In the genomic region with DNA sequence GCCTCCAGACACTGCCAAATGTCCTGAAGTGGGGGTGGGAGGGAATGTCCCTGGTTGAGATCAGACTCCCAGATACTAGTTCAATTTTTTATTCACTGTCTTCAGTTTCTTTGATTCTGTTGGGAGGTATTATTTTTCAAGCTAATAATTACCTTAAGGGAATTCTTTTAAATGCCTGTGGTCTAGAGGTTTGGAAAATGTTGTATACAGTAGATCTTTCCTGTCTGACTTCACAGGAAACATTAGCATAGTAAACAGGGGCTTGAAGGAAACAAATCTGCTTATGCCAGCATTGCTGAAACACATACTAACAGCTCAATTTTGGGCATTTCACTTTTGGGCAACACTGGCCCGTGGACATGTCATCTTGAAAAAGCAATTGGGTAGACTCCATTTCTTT, we compare ENCODE assay signal across 19 cellular contexts.
DNase-seq lines count a peak whose midpoint lies in the region; ATAC-seq and TF ChIP-seq lines count a peak whose summit lies in the region.
"Had no signal": no experiment of that assay in that cellular context is flagged by ENCODE, and none has a peak within 500 bp of the region (broad histone marks: within the 10 kb centered on the region; RNA-seq: fewer than 3 reads in every experiment).

No MANE protein-coding gene starts in this region.

- H3K27me3 ChIP-seq in PC-3 (ENCODE audit: low read length) (no peaks in the 10 kb centered on the region), right atrium auricular region (no peaks in the 10 kb centered on the region)

- intact Hi-C loops in PC-3 (cut with micrococcal nuclease) = no loop called here

- H3K79me2 ChIP-seq in PC-3 (ENCODE audit: low read length) = no peaks in the 10 kb centered on the region

- H4K20me1 ChIP-seq in PC-3 (ENCODE audit: low read length) = no peaks in the 10 kb centered on the region

- H2AFZ ChIP-seq in PC-3 (ENCODE audit: low read length) = no peak overlapping the region

- H3K4me1 ChIP-seq in PC-3 (ENCODE audit: insufficient read depth, low read length) (peaks cover 13% of the 10 kb centered on the region; the same call in 1 of the 2 replicates), right atrium auricular region (no peaks in the 10 kb centered on the region)

- no peak overlapping the region for H3K9ac ChIP-seq in PC-3 (ENCODE audit: low read length)

- CTCF ChIA-PET in PC-3 (lab: Charles Lee) = interaction anchor here (1.1 kb wide), 1 partner anchor 175 kb away, joined by 3 read pairs; no protein-coding TSS in a partner anchor
- CTCF ChIA-PET in activated CD8-positive, alpha-beta memory T cell treated with anti-CD3 and anti-CD28 coated beads, Interleukin-2, amount 10 ng/mL, durations not matched to agents 7 days and 5 days (lab: Charles Lee) = interaction anchor here (1.0 kb wide), 1 partner anchor 324 kb away, joined by 5 read pairs; no protein-coding TSS in a partner anchor

- H3K4me2 ChIP-seq in PC-3 (ENCODE audit: low read length) = no peak overlapping the region

- H3K4me3 ChIP-seq in PC-3 (ENCODE audit: low read length) (no peak overlapping the region), epithelial cell of proximal tubule (ENCODE audit: low read depth, low read length) (no peak overlapping the region), right atrium auricular region (no peak overlapping the region)
- H3K4me3 ChIP-seq: HAP-1, K562 had no signal

- DNase-seq in Caki2 (ENCODE audit: low read depth) (peak; percentile 64), PC-3 (no peak), epithelial cell of proximal tubule (ENCODE audit: low read depth) (peak; percentile 66), right atrium auricular region (ENCODE audit: low spot score) (no peak), foreskin melanocyte (no peak)
- DNase-seq in activated CD8-positive, alpha-beta memory T cell treated with anti-CD3 and anti-CD28 coated beads, Interleukin-2, amount 10 ng/mL, durations not matched to agents 7 days and 5 days = no peak
- DNase-seq: COR-L47; DMS53; MV-4-11; NCI-H1436; NCI-H2029 treated with DMSO at 0.1 percent for 48 hours; NCI-H2171 treated with DMSO at 0.1 percent for 48 hours; NCI-H446 treated with DMSO at 0.1 percent for 48 hours; NK-92 treated with Interleukin-12 subunit alpha and Interleukin-12 subunit beta, amount 100 ng/mL, for 24 hours; RPMI8226 had no signal

- TF ChIP-seq CTCF in PC-3 (conservative IDR thresholded peaks at IDR 0.05; ENCODE audit: low read depth, low read length) = no peak
- no peak for TF ChIP-seq CTCF in epithelial cell of proximal tubule (conservative IDR thresholded peaks at IDR 0.05; ENCODE audit: low read depth, low read length)
- TF ChIP-seq CTCF in nephron (IDR thresholded peaks at IDR 0.05; ENCODE audit: unreplicated experiment in 3 of 3) = no peak
- no peak for TF ChIP-seq CTCF in right atrium auricular region (IDR thresholded peaks at IDR 0.05)

- H3K9me3 Mint-ChIP-seq in nephron = no peaks in the 10 kb centered on the region
- H3K9me3 Mint-ChIP-seq in activated CD8-positive, alpha-beta memory T cell treated with anti-CD3 and anti-CD28 coated beads, Interleukin-2, amount 10 ng/mL, durations not matched to agents 7 days and 5 days (ENCODE audit: low read depth) = no peaks in the 10 kb centered on the region

- no peaks in the 10 kb centered on the region for H3K27me3 Mint-ChIP-seq in nephron (ENCODE audit: low read depth)
- no peaks in the 10 kb centered on the region for H3K27me3 Mint-ChIP-seq in activated CD8-positive, alpha-beta memory T cell treated with anti-CD3 and anti-CD28 coated beads, Interleukin-2, amount 10 ng/mL, durations not matched to agents 7 days and 5 days

- no peaks in the 10 kb centered on the region for H3K4me1 Mint-ChIP-seq in nephron
- H3K4me1 Mint-ChIP-seq in activated CD8-positive, alpha-beta memory T cell treated with anti-CD3 and anti-CD28 coated beads, Interleukin-2, amount 10 ng/mL, durations not matched to agents 7 days and 5 days = peaks cover 13% of the 10 kb centered on the region

- peaks cover 40% of the 10 kb centered on the region for H3K36me3 Mint-ChIP-seq in nephron (ENCODE audit: low read depth)
- peaks cover 18% of the 10 kb centered on the region for H3K36me3 Mint-ChIP-seq in activated CD8-positive, alpha-beta memory T cell treated with anti-CD3 and anti-CD28 coated beads, Interleukin-2, amount 10 ng/mL, durations not matched to agents 7 days and 5 days

- no peaks in the 10 kb centered on the region for H3K9me2 ChIP-seq in PC-3 (replicated peaks; ENCODE audit: low read length)

- H3K36me3 ChIP-seq in PC-3 (ENCODE audit: low read depth, low read length) (no peaks in the 10 kb centered on the region), right atrium auricular region (no peaks in the 10 kb centered on the region)

- in situ Hi-C loops in Caki2 (cut with HindIII; ENCODE audit: low pct_unique_long_range_greater_than_20kb, low sequenced_read_pairs) = no loop called here

- POLR2A ChIA-PET in PC-3 (lab: Charles Lee; ENCODE audit: unreplicated experiment) = no interaction called here

- H3K27ac ChIP-seq in PC-3 (ENCODE audit: low read length) (no peak overlapping the region), right atrium auricular region (no peak overlapping the region)
- H3K27ac ChIP-seq: C4-2B had no signal

- H3K27ac Mint-ChIP-seq in nephron = peak overlapping the region; percentile 21 to 71 (median 60)
- H3K27ac Mint-ChIP-seq in activated CD8-positive, alpha-beta memory T cell treated with anti-CD3 and anti-CD28 coated beads, Interleukin-2, amount 10 ng/mL, durations not matched to agents 7 days and 5 days = no peak overlapping the region

- H3K4me3 Mint-ChIP-seq in nephron = no peak overlapping the region
- H3K4me3 Mint-ChIP-seq in activated CD8-positive, alpha-beta memory T cell treated with anti-CD3 and anti-CD28 coated beads, Interleukin-2, amount 10 ng/mL, durations not matched to agents 7 days and 5 days = no peak overlapping the region

- peak; percentile 18; the same call in 1 of the 2 replicates for ATAC-seq in PC-3
- no peak for ATAC-seq in activated CD8-positive, alpha-beta memory T cell treated with anti-CD3 and anti-CD28 coated beads, Interleukin-2, amount 10 ng/mL, durations not matched to agents 7 days and 5 days
- ATAC-seq: K562 had no signal

- no peaks in the 10 kb centered on the region for H3K9me3 ChIP-seq in PC-3 (ENCODE audit: low read length)
- no peaks in the 10 kb centered on the region for H3K9me3 ChIP-seq in right atrium auricular region
- H3K9me3 ChIP-seq: HAP-1 had no signal

- H3F3A ChIP-seq in PC-3 (ENCODE audit: low read length, unreplicated experiment) = no peaks in the 10 kb centered on the region

- no TSS peak for BruUV-seq in PC-3 (replicated peaks; lab: Mats Ljungman, UMichigan)

Comparison
In these comparisons a context has a peak if more than half of its experiments do, and no peak if none do; other contexts are left out.
1. DNase-seq: peak in Caki2 (single experiment) and epithelial cell of proximal tubule (single experiment); none in PC-3 (single experiment), activated CD8-positive, alpha-beta memory T cell treated with anti-CD3 and anti-CD28 coated beads, Interleukin-2, amount 10 ng/mL, durations not matched to agents 7 days and 5 days (single experiment), right atrium auricular region (single experiment) and foreskin melanocyte (single experiment).